ENCODE assay signal across 11 cellular contexts in the genomic region with DNA sequence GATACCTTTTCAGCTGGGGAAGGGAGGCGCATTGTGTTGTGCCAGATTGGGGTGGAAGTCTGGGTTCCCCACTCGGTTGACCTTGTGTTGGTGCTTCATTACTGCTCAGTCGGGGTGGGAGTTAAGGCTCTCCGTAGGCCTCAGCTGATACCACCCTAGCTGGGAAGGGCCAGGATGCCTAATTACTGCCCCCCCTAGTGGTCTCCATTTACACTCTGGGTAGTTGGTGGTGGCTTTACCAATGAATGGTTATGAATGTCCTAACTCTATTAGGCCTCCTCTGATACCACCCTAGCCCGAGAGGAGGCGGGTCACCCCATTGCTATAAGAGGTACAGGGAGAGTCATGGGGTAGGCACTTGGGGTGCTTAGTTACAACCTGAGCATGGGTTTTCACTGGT. TPM values are rescaled to one million over a fixed set of nuclear protein-coding genes. Genes with fewer than 3 reads are reported as not detected.
DNase-seq lines count a peak whose midpoint lies in the region; ATAC-seq, FAIRE-seq and TF ChIP-seq lines count a peak whose summit lies in the region.
"Had no signal": no experiment of that assay in that cellular context is flagged by ENCODE, and none has a peak within 500 bp of the region (broad histone marks: within the 10 kb centered on the region; RNA-seq: fewer than 3 reads in every experiment).

No MANE protein-coding gene starts in this region.

- ATAC-seq in HepG2 (peak; percentile 80), right lobe of liver (no peak), Panc1 (0 out of 2 replicates have a peak, but pooled peaks have one; percentile 56), GM21717 (IDR thresholded peaks at IDR 0.05; ENCODE audit: unreplicated experiment) (no peak), GM18517 (IDR thresholded peaks at IDR 0.05; ENCODE audit: unreplicated experiment) (no peak)
- ATAC-seq: left colon had no signal

- TF ChIP-seq EP300 in HepG2 (IDR thresholded peaks at IDR 0.05; ENCODE audit: low read depth in 2 of 2, low read length in 2 of 2) (no peak), HepG2 (CRISPR knock-in tag; IDR thresholded peaks at IDR 0.05; ENCODE audit: borderline replicate concordance) (no peak)

- H3K79me2 ChIP-seq in HepG2 (ENCODE audit: insufficient read depth, low read length): peaks cover 14% of the 10 kb centered on the region

- no peak overlapping the region for H3K4me2 ChIP-seq in HepG2 (ENCODE audit: low read depth, low read length)

- FAIRE-seq in HepG2 (lab: Jason Lieb, UNC): no peak
- FAIRE-seq: TTC549 had no signal

- WGBS in HepG2 (ENCODE audit: low lambda C conversion rate): 100% methylated on average over 4 of the region's 6 CpGs
- WGBS in right lobe of liver (ENCODE audit: insufficient coverage, low coverage, low lambda C conversion rate, missing lambda C conversion rate): 90% methylated on average over 4 of the region's 6 CpGs

- H3K4me3 ChIP-seq in HepG2 (replicated peaks in 1 of 3; ENCODE audit: insufficient read depth in 1 of 3, low read depth in 2 of 3, low read length in 3 of 3): no peak overlapping the region
- H3K4me3 ChIP-seq in right lobe of liver: no peak overlapping the region
- H3K4me3 ChIP-seq in Panc1 (ENCODE audit: low read depth in 2 of 2, low read length in 2 of 2): no peak overlapping the region
- H3K4me3 ChIP-seq in fibroblast of mammary gland (ENCODE audit: control insufficient read depth, low read depth, low read length): no peak overlapping the region

- TF ChIP-seq POLR2A in HepG2 (IDR thresholded peaks at IDR 0.05; ENCODE audit: insufficient read depth in 1 of 2, low read depth in 2 of 2, low read length in 2 of 2): no peak
- TF ChIP-seq POLR2A in right lobe of liver (IDR thresholded peaks at IDR 0.05): no peak

- H3K9me3 ChIP-seq in HepG2 (ENCODE audit: low read length) (no peaks in the 10 kb centered on the region), right lobe of liver (no peaks in the 10 kb centered on the region), Panc1 (ENCODE audit: control insufficient read depth, insufficient read depth, low read depth, low read length) (no peaks in the 10 kb centered on the region)

- no peak overlapping the region for H3K9ac ChIP-seq in HepG2 (ENCODE audit: insufficient read depth, low read depth, low read length)

- BruUV-seq in HepG2 (replicated peaks; lab: Mats Ljungman, UMichigan): no TSS peak
- BruUV-seq in Panc1 (replicated peaks; lab: Mats Ljungman, UMichigan): no TSS peak

- H3K27ac ChIP-seq in HepG2 (ENCODE audit: extremely low read length, insufficient read depth, low read length) (no peak overlapping the region), right lobe of liver (no peak overlapping the region), Panc1 (ENCODE audit: low read length) (no peak overlapping the region)
- H3K27ac ChIP-seq: HL-60 had no signal

- POLR2A ChIA-PET in HepG2 (lab: Yijun Ruan, JAX) (no interaction called here), Panc1 (lab: Charles Lee) (interaction anchor here (0.7 kb wide), 1 partner anchor 48 kb away, joined by 3 read pairs; no protein-coding TSS in a partner anchor)

- in situ Hi-C loops in HepG2 (cut with HindIII; ENCODE audit: extremely low pct_ligation_motif_present, low pct_unique_long_range_greater_than_20kb): loop anchor here (25.0 kb wide), 1 partner anchor 637 kb away; a partner anchor contains a TSS
- in situ Hi-C loops in Panc1 (cut with HindIII; ENCODE audit: low pct_unique_long_range_greater_than_20kb, low sequenced_read_pairs): no loop called here

- H4K20me1 ChIP-seq in HepG2 (ENCODE audit: insufficient read depth, low read length): no peaks in the 10 kb centered on the region

- H3K27me3 ChIP-seq in HepG2 (ENCODE audit: control insufficient read depth in 1 of 2, insufficient read depth in 2 of 2, low read length in 2 of 2) (no peaks in the 10 kb centered on the region), right lobe of liver (no peaks in the 10 kb centered on the region), Panc1 (ENCODE audit: control insufficient read depth, insufficient read depth, low read length) (no peaks in the 10 kb centered on the region)

- CTCF ChIA-PET in HepG2 (lab: Yijun Ruan, JAX; ENCODE audit: low intra/inter-chr PET ratio, low total read pairs): no interaction called here
- CTCF ChIA-PET in Panc1 (lab: Charles Lee): no interaction called here

- no peak for TF ChIP-seq RAD21 in HepG2 (CRISPR knock-in tag; IDR thresholded peaks at IDR 0.05)

- peak; percentile 5 for DNase-seq in HepG2 (ENCODE audit: low spot score)
- DNase-seq in right lobe of liver: no peak
- no peak for DNase-seq in Panc1 (ENCODE audit: low read depth, low spot score)
- no peak for DNase-seq in fibroblast of mammary gland (ENCODE audit: low read depth)
- DNase-seq in NCI-H2107 (lab: John Stamatoyannopoulos, UW): no peak
- no peak for DNase-seq in HuH-7.5 (ENCODE audit: low spot score)
- DNase-seq: left colon had no signal

- intact Hi-C loops in HepG2 (cut with micrococcal nuclease; ENCODE audit: unreplicated experiment): no loop called here
- intact Hi-C loops in right lobe of liver (cut with DNase I): no loop called here
- intact Hi-C loops in Panc1 (cut with micrococcal nuclease; ENCODE audit: unreplicated experiment): no loop called here

- peaks cover 8% of the 10 kb centered on the region; the same call in 1 of the 2 replicates for H3K4me1 ChIP-seq in HepG2 (ENCODE audit: insufficient read depth, low read length)
- no peaks in the 10 kb centered on the region for H3K4me1 ChIP-seq in right lobe of liver
- no peaks in the 10 kb centered on the region for H3K4me1 ChIP-seq in Panc1 (ENCODE audit: control insufficient read depth, insufficient read depth, low read length)

- 0 out of 2 replicates have a peak, but pooled peaks have one; percentile 28 for TF ChIP-seq CTCF in HepG2 (CRISPR knock-in tag; IDR thresholded peaks at IDR 0.05)
- TF ChIP-seq CTCF in right lobe of liver (IDR thresholded peaks at IDR 0.05): peak in 1 of 4 donors; percentile 5
- peak; percentile 41 for TF ChIP-seq CTCF in Panc1 (IDR thresholded peaks at IDR 0.05)
- peak; percentile 24 for TF ChIP-seq CTCF in fibroblast of mammary gland (conservative IDR thresholded peaks at IDR 0.05; ENCODE audit: control insufficient read depth, insufficient read depth, low read depth, low read length)

- peaks cover 6 to 46% of the 10 kb centered on the region in 2 experiments for H3K36me3 ChIP-seq in HepG2 (replicated peaks in 1 of 2; ENCODE audit: control insufficient read depth in 1 of 2, insufficient read depth in 2 of 2, low read length in 2 of 2)
- peaks cover 0 to 21% (median 3%) of the 10 kb centered on the region in 4 donors for H3K36me3 ChIP-seq in right lobe of liver
- H3K36me3 ChIP-seq in Panc1 (ENCODE audit: control insufficient read depth, insufficient read depth, low read length): peaks cover 15% of the 10 kb centered on the region; the same call in 1 of the 2 replicates

- no peak overlapping the region for H2AFZ ChIP-seq in HepG2 (ENCODE audit: low read length)

RNA-seq across cellular contexts. Expression of a gene that starts 27.5 kb away (rescaled TPM):
- total RNA-seq in HepG2 (2016; rRNA removed; fragmentation: Illumina TruSeq; extraction: Trizol) (67.8 and 75.2 TPM in 2 replicates), right lobe of liver (10 to 100 TPM; 10.1 to 17.0 (median 14.2) TPM), Panc1 (2021; ENCODE audit: unreplicated experiment) (61.3 TPM)
- 83.1 and 102 TPM in 2 replicates for total RNA-seq in HepG2 (2016; cell fraction: cytosol; rRNA removed; fragmentation: Illumina TruSeq; extraction: Trizol; ENCODE audit: low read depth)
- total RNA-seq in HepG2 (2016; cell fraction: insoluble cytoplasmic fraction; rRNA removed; fragmentation: Illumina TruSeq; extraction: Trizol): 71.7 and 75.9 TPM in 2 replicates
- 106 TPM in 2 replicates for total RNA-seq in HepG2 (2016; cell fraction: membrane; rRNA removed; fragmentation: Illumina TruSeq; extraction: Trizol)
- total RNA-seq in HepG2 (2016; cell fraction: nucleus; rRNA removed; fragmentation: Illumina TruSeq; extraction: Trizol): 29.7 and 37.3 TPM in 2 replicates
- polyA plus RNA-seq in HepG2 (2011; rRNA removed): 66.6 and 74.8 TPM in 2 replicates
- polyA plus RNA-seq in HepG2 (2011; cell fraction: cytosol; rRNA removed): 27.3 and 35.6 TPM in 2 replicates
- 47.3 and 48.8 TPM in 2 replicates for polyA plus RNA-seq in HepG2 (2011; cell fraction: nucleus; rRNA removed)
- 30.1 and 37.1 TPM in 2 replicates for polyA plus RNA-seq in HepG2 (2012)
- 86.5 and 101 TPM in 2 replicates for polyA plus RNA-seq in HepG2 (2016; cell fraction: cytosol; fragmentation: Illumina TruSeq; extraction: Trizol; ENCODE audit: low read depth)
- polyA plus RNA-seq in HepG2 (2016; cell fraction: insoluble cytoplasmic fraction; fragmentation: Illumina TruSeq; extraction: Trizol; ENCODE audit: low read depth): 54.2 and 61.6 TPM in 2 replicates
- 78.5 and 91.4 TPM in 2 replicates for polyA plus RNA-seq in HepG2 (2016; cell fraction: membrane; fragmentation: Illumina TruSeq; extraction: Trizol; ENCODE audit: low read depth)
- polyA plus RNA-seq in HepG2 (2016; cell fraction: nucleus; fragmentation: Illumina TruSeq; extraction: Trizol; ENCODE audit: insufficient read depth, low read depth): 57.9 and 58.2 TPM in 2 replicates
- polyA minus RNA-seq in HepG2 (2011; rRNA and poly(A)+ RNA removed; ENCODE audit: low replicate concordance): 26.6 and 64.0 TPM in 2 replicates
- polyA minus RNA-seq in HepG2 (2011; cell fraction: cytosol; rRNA and poly(A)+ RNA removed): 10.0 and 12.8 TPM in 2 replicates
- polyA minus RNA-seq in HepG2 (2011; cell fraction: nucleus; rRNA and poly(A)+ RNA removed): 19.8 and 24.1 TPM in 2 replicates
- 42.4 TPM for polyA plus RNA-seq in Panc1 (2012; ENCODE audit: insufficient read length)

RNA-seq across cellular contexts. Expression of a gene that starts 29.9 kb away (rescaled TPM):
- total RNA-seq in HepG2 (2016; rRNA removed; fragmentation: Illumina TruSeq; extraction: Trizol) (28.4 and 39.7 TPM in 2 replicates), right lobe of liver (10 to 100 TPM in 1 of 6 experiments, 1 to 10 TPM in 5; 6.7 to 10.4 (median 8.9) TPM), Panc1 (2021; ENCODE audit: unreplicated experiment) (29.0 TPM)
- total RNA-seq in HepG2 (2016; cell fraction: cytosol; rRNA removed; fragmentation: Illumina TruSeq; extraction: Trizol; ENCODE audit: low read depth): 9.2 and 9.8 TPM in 2 replicates
- 30.2 and 38.4 TPM in 2 replicates for total RNA-seq in HepG2 (2016; cell fraction: insoluble cytoplasmic fraction; rRNA removed; fragmentation: Illumina TruSeq; extraction: Trizol)
- total RNA-seq in HepG2 (2016; cell fraction: membrane; rRNA removed; fragmentation: Illumina TruSeq; extraction: Trizol): 9.8 and 12.4 TPM in 2 replicates
- total RNA-seq in HepG2 (2016; cell fraction: nucleus; rRNA removed; fragmentation: Illumina TruSeq; extraction: Trizol): 43.4 and 44.1 TPM in 2 replicates
- polyA plus RNA-seq in HepG2 (2011; rRNA removed): 8.9 and 11.0 TPM in 2 replicates
- 3.7 and 4.4 TPM in 2 replicates for polyA plus RNA-seq in HepG2 (2011; cell fraction: cytosol; rRNA removed)
- polyA plus RNA-seq in HepG2 (2011; cell fraction: nucleus; rRNA removed): 10.7 and 10.8 TPM in 2 replicates
- polyA plus RNA-seq in HepG2 (2012): 11.9 and 16.4 TPM in 2 replicates
- polyA plus RNA-seq in HepG2 (2016; cell fraction: cytosol; fragmentation: Illumina TruSeq; extraction: Trizol; ENCODE audit: low read depth): 2.1 and 2.5 TPM in 2 replicates
- polyA plus RNA-seq in HepG2 (2016; cell fraction: insoluble cytoplasmic fraction; fragmentation: Illumina TruSeq; extraction: Trizol; ENCODE audit: low read depth): 28.4 and 29.1 TPM in 2 replicates
- polyA plus RNA-seq in HepG2 (2016; cell fraction: membrane; fragmentation: Illumina TruSeq; extraction: Trizol; ENCODE audit: low read depth): 3.5 and 4.2 TPM in 2 replicates
- polyA plus RNA-seq in HepG2 (2016; cell fraction: nucleus; fragmentation: Illumina TruSeq; extraction: Trizol; ENCODE audit: insufficient read depth, low read depth): 38.4 and 40.2 TPM in 2 replicates
- polyA minus RNA-seq in HepG2 (2011; rRNA and poly(A)+ RNA removed; ENCODE audit: low replicate concordance): 4.5 and 20.2 TPM in 2 replicates
- polyA minus RNA-seq in HepG2 (2011; cell fraction: cytosol; rRNA and poly(A)+ RNA removed): 4.9 and 5.7 TPM in 2 replicates
- 48.0 and 61.4 TPM in 2 replicates for polyA minus RNA-seq in HepG2 (2011; cell fraction: nucleus; rRNA and poly(A)+ RNA removed)
- 19.7 TPM for polyA plus RNA-seq in Panc1 (2012; ENCODE audit: insufficient read length)

Comparison
In these comparisons a context has a peak if more than half of its experiments do, and no peak if none do; other contexts are left out.
1. ATAC-seq: peak in HepG2 (single experiment) and Panc1 (single experiment); none in right lobe of liver (0 of 4), GM21717 (single experiment) and GM18517 (single experiment).